18 cellular contexts compared by ENCODE assay signal in the genomic region with DNA sequence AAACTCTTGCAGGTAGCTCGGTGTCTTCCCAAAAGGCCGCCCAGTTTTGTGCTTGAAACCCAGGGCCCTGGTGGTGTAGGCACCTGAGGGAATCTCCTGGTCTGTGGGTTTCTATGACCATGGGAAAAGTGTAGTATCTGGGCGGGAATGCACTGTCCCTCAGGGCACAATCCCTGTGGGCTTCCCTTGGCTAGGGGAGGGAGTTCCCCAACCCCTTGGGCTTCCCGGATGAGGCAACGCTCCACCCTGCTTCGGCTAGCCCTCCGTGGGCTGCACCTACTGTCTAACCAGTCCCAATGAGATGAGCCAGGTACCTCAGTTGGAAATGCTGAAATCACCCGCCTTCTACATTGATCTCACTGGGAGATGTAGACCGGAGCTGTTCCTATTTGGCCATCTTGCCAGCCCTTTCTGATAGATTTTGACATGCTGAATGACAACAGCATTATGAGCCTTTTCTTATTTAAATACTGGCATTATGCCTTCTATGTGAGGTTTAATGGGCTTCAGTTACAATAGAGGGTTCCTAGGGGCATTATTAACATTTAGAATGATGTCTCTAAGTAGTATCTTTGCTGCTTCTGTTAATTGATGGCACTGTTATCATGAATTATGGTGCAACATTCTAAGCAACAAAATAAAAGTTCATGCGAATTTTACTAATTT.
"Had no signal": no experiment of that assay in that cellular context is flagged by ENCODE, and none has a peak within 500 bp of the region (broad histone marks: within the 10 kb centered on the region; RNA-seq: fewer than 3 reads in every experiment).

No MANE protein-coding gene starts in this region.

- H3K27me3 ChIP-seq: adrenal gland, ascending aorta, brain microvascular endothelial cell, foreskin keratinocyte, right lobe of liver, tibial artery had no signal

- H3K4me1 ChIP-seq: adrenal gland, ascending aorta, foreskin keratinocyte, tibial artery had no signal

- ATAC-seq: activated T-cell treated with anti-CD3 and anti-CD28 coated beads, Interleukin-2, amount 50 U/mL, for 4 hours; foreskin keratinocyte; left cardiac atrium had no signal

- H3K9me3 ChIP-seq: adrenal gland, ascending aorta, right lobe of liver, tibial artery had no signal

- H3K36me3 ChIP-seq: adrenal gland, ascending aorta, brain microvascular endothelial cell, right lobe of liver, tibial artery had no signal

- DNase-seq: activated CD4-positive, alpha-beta T cell treated with anti-CD3 and anti-CD28 coated beads, Interleukin-2, amount 50 U/mL, for 4 hours; activated CD4-positive, CD25-positive, alpha-beta regulatory T cell treated with anti-CD3 and anti-CD28 coated beads, Interleukin-2, amount 50 U/mL, for 72 hours; activated CD8-positive, alpha-beta memory T cell treated with anti-CD3 and anti-CD28 coated beads, Interleukin-2, amount 50 U/mL, for 48 hours; activated naive CD4-positive, alpha-beta T cell; activated T-cell treated with anti-CD3 and anti-CD28 coated beads, Interleukin-2, amount 50 U/mL, for 4 hours; adrenal gland; brain microvascular endothelial cell; dermis blood vessel endothelial cell; effector CD8-positive, alpha-beta T cell; foreskin keratinocyte; left cardiac atrium; nucleus accumbens; stimulated activated CD4-positive, alpha-beta T cell treated with anti-CD3 and anti-CD28 coated beads, Interleukin-1b, Interleukin-23, amount 100 ng/mL, for 48 hours; tibial artery had no signal

- H3K4me3 ChIP-seq: adrenal gland, ascending aorta, right lobe of liver, skin epidermis, tibial artery had no signal

- H3K27ac ChIP-seq: adrenal gland, ascending aorta, brain microvascular endothelial cell, foreskin keratinocyte, skin epidermis, tibial artery, VCaP had no signal
